ENCODE assay signal across 8 cellular contexts in genomic region chr11:8593935-8594909, GRCh38. TPM values are rescaled to one million over a fixed set of nuclear protein-coding genes. Genes with fewer than 3 reads are reported as not detected.
A peak's percentile ranks its signal among the peaks of the same experiment; 100 is the strongest.
DNase-seq lines count a peak whose midpoint lies in the region; ATAC-seq and TF ChIP-seq lines count a peak whose summit lies in the region.

Gene STK33 (minus strand): TSS chr11:8594228. CDS start chr11:8474905, 119,323 bp downstream.

- no peak within 1 kb of the TSS for H3K27ac ChIP-seq in CD4-positive, alpha-beta memory T cell (ENCODE audit: low read depth, low read length)
- H3K27ac ChIP-seq in iPS DF 6.9 (ENCODE audit: low read length) = no peak within 1 kb of the TSS

- ATAC-seq in HG03139 (IDR thresholded peaks at IDR 0.05; ENCODE audit: unreplicated experiment) = peak; percentile 93

- H3K27ac Mint-ChIP-seq in CD4-positive, alpha-beta memory T cell = no peak within 1 kb of the TSS
- peak within 1 kb of the TSS; percentile 13 for H3K27ac Mint-ChIP-seq in activated naive CD8-positive, alpha-beta T cell

- no peak within 1 kb of the TSS for H3K4me3 ChIP-seq in CD4-positive, alpha-beta memory T cell (ENCODE audit: low read length in 2 of 2)
- peak within 1 kb of the TSS; percentile 79; the same call in 1 of the 2 replicates for H3K4me3 ChIP-seq in iPS DF 6.9 (ENCODE audit: low read length)
- H3K4me3 ChIP-seq in skeletal muscle cell (ENCODE audit: low read depth, low read length) = peak within 1 kb of the TSS; percentile 69

- CTCF ChIA-PET in CD4-positive, alpha-beta memory T cell (lab: Charles Lee; ENCODE audit: partially characterized antibody) = interaction anchor here (1.2 kb wide), 1 partner anchor 15 kb away, joined by 4 read pairs; no protein-coding TSS in a partner anchor

- no peaks in the 10 kb centered on the region for H3K9me3 Mint-ChIP-seq in CD4-positive, alpha-beta memory T cell
- H3K9me3 Mint-ChIP-seq in activated naive CD8-positive, alpha-beta T cell (ENCODE audit: low read depth) = no peaks in the 10 kb centered on the region

- WGBS in iPS DF 6.9 (ENCODE audit: insufficient coverage, insufficient read length) = no CpG with 5 or more reads among the region's 55 CpGs

- TF ChIP-seq POLR2A in GM19193 (IDR thresholded peaks at IDR 0.05; ENCODE audit: extremely low read depth, insufficient read depth, insufficient read length) = peak; percentile 69

- POLR2A ChIA-PET in CD4-positive, alpha-beta memory T cell (lab: Charles Lee; ENCODE audit: partially characterized antibody) = no interaction called here

- no peaks in the 10 kb centered on the region for H3K9me3 ChIP-seq in CD4-positive, alpha-beta memory T cell (ENCODE audit: control insufficient read depth in 1 of 2, low read length in 2 of 2)
- H3K9me3 ChIP-seq in iPS DF 6.9 (ENCODE audit: control insufficient read depth, insufficient read depth, low read length) = no peaks in the 10 kb centered on the region

- peaks cover 4% of the 10 kb centered on the region for H3K4me1 ChIP-seq in CD4-positive, alpha-beta memory T cell (ENCODE audit: insufficient read depth, low read length)
- no peaks in the 10 kb centered on the region for H3K4me1 ChIP-seq in iPS DF 6.9 (ENCODE audit: control insufficient read depth, insufficient read depth, low read length)

- DNase-seq in CD4-positive, alpha-beta memory T cell = no peak
- DNase-seq in NCI-H524 (lab: John Stamatoyannopoulos, UW) (peak; percentile 74 to 79), iPS DF 6.9 (ENCODE audit: low read depth, low spot score) (no peak), skeletal muscle cell (ENCODE audit: low read depth) (no peak), OCI-M2 (lab: John Stamatoyannopoulos, UW; ENCODE audit: unreplicated experiment) (no peak)

- intact Hi-C loops in CD4-positive, alpha-beta memory T cell (cut with micrococcal nuclease) = no loop called here

- peaks cover 18% of the 10 kb centered on the region for H3K27me3 ChIP-seq in CD4-positive, alpha-beta memory T cell (ENCODE audit: insufficient read depth, low read length)
- no peaks in the 10 kb centered on the region for H3K27me3 ChIP-seq in iPS DF 6.9 (ENCODE audit: control insufficient read depth, insufficient read depth, low read length)

- H3K36me3 ChIP-seq in CD4-positive, alpha-beta memory T cell (ENCODE audit: insufficient read depth, low read length) = no peaks in the 10 kb centered on the region
- no peaks in the 10 kb centered on the region for H3K36me3 ChIP-seq in iPS DF 6.9 (ENCODE audit: control insufficient read depth, insufficient read depth, low read length)

- H3K4me3 Mint-ChIP-seq in CD4-positive, alpha-beta memory T cell = peak within 1 kb of the TSS; percentile 52 to 81 (median 60)
- peak within 1 kb of the TSS; percentile 88 for H3K4me3 Mint-ChIP-seq in activated naive CD8-positive, alpha-beta T cell

- H3K27me3 Mint-ChIP-seq in CD4-positive, alpha-beta memory T cell = peaks cover 32 to 48% of the 10 kb centered on the region in 2 donors
- H3K27me3 Mint-ChIP-seq in activated naive CD8-positive, alpha-beta T cell = peaks cover 37% of the 10 kb centered on the region

- no peaks in the 10 kb centered on the region for H3K36me3 Mint-ChIP-seq in CD4-positive, alpha-beta memory T cell
- peaks cover 2% of the 10 kb centered on the region for H3K36me3 Mint-ChIP-seq in activated naive CD8-positive, alpha-beta T cell

- peaks cover 0 to 7% (median 3%) of the 10 kb centered on the region in 4 donors for H3K4me1 Mint-ChIP-seq in CD4-positive, alpha-beta memory T cell
- peaks cover 6% of the 10 kb centered on the region for H3K4me1 Mint-ChIP-seq in activated naive CD8-positive, alpha-beta T cell (ENCODE audit: low read depth)

RNA-seq across cellular contexts. Expression of gene STK33, which starts in this region (rescaled TPM):
- not detected for total RNA-seq in CD4-positive, alpha-beta memory T cell
- polyA plus RNA-seq in CD4-positive, alpha-beta memory T cell = not detected

Comparison
In these comparisons a context has a peak if more than half of its experiments do, and no peak if none do; other contexts are left out.
1. DNase-seq: peak in NCI-H524 (2 of 2); none in CD4-positive, alpha-beta memory T cell (0 of 5), iPS DF 6.9 (single experiment), skeletal muscle cell (single experiment) and OCI-M2 (single experiment).
2. H3K4me3 ChIP-seq: peak in iPS DF 6.9 (single experiment) and skeletal muscle cell (single experiment); none in CD4-positive, alpha-beta memory T cell (0 of 2).